In the genomic region with DNA sequence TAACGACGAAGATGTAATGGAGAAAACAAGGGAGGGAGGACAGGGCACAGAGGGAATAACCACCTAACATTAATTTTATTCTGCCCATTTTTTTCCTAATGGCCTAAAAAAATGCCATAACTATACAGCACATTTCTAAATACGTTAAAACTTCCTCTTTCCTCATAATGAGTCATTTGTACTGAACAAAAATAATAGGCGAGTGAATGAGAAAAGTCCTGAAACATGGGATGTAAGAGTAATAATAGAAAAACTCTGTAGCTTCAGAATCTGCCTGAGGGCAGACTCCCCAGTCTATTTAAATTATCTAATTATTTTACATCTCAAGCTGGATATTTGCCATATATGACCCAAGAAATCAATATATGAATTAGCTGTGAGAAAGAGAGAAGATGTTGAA, we compare ENCODE assay signal across 1 cellular context.
TF ChIP-seq lines count a peak whose summit lies in the region.

No MANE protein-coding gene starts in this region.

TF ChIP-seq in IMR-90, 13 proteins besides CTCF, POLR2A, EP300 and RAD21:
- no peak for TF ChIP-seq NFE2L2 (IDR thresholded peaks at IDR 0.05; ENCODE audit: low read depth, low read length)
- no peak for TF ChIP-seq CHD1 (IDR thresholded peaks at IDR 0.05; ENCODE audit: low read depth, low read length)
- no peak for TF ChIP-seq RFX5 (IDR thresholded peaks at IDR 0.05; ENCODE audit: low read depth, low read length)
- peak; percentile 8; the same call in 1 of the 2 replicates for TF ChIP-seq CEBPB (IDR thresholded peaks at IDR 0.05; ENCODE audit: low read depth, low read length)
- TF ChIP-seq SMC3 (IDR thresholded peaks at IDR 0.05; ENCODE audit: low read depth, low read length): no peak
- no peak for TF ChIP-seq MAZ (IDR thresholded peaks at IDR 0.05; ENCODE audit: borderline replicate concordance, low read depth, low read length)
- TF ChIP-seq MXI1 (IDR thresholded peaks at IDR 0.05; ENCODE audit: borderline replicate concordance, low read depth, low read length): no peak
